In the genomic region with DNA sequence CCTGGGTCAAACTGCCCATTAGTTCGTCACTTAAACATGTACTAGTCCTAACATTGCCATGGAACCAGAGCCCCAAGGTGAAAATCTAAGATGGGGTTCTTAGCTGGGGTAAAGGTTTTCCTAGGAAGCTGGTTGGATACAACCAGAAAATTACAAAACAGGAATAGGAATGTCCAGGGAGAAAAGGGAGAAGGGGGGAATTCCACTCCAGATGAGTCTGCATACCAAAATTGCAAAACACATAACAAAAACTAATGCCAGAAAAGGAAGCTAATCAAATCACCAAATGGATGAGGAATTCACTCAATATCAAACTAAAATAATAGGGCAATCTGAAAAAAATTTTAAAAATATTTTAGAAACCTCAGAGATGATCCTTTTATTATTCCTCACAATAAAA, we compare ENCODE assay signal across 23 cellular contexts.
DNase-seq lines count a peak whose midpoint lies in the region; ATAC-seq, FAIRE-seq and TF ChIP-seq lines count a peak whose summit lies in the region.
"Had no signal": no experiment of that assay in that cellular context is flagged by ENCODE, and none has a peak within 500 bp of the region (broad histone marks: within the 10 kb centered on the region; RNA-seq: fewer than 3 reads in every experiment).

No MANE protein-coding gene starts in this region.

- H3K79me1 ChIP-seq in IMR-90 (ENCODE audit: low read depth in 1 of 2, low read length in 2 of 2) (no peaks in the 10 kb centered on the region), H1 (ENCODE audit: low read depth, low read length) (no peaks in the 10 kb centered on the region)

- POLR2A ChIA-PET in IMR-90 (lab: Charles Lee; ENCODE audit: unreplicated experiment) (no interaction called here), H1 (lab: Charles Lee; ENCODE audit: partially characterized antibody) (no interaction called here)

- H3K27me3 Mint-ChIP-seq in Calu3 (ENCODE audit: unreplicated experiment), result no peaks in the 10 kb centered on the region
- H3K27me3 Mint-ChIP-seq: CD4-positive, alpha-beta memory T cell had no signal

- no CpG with 5 or more reads among the region's 1 CpG for WGBS in IMR-90 (ENCODE audit: extremely low coverage in 2 of 2, insufficient read length in 1 of 2), 2 experiments
- WGBS in H1 (ENCODE audit: extremely low coverage in 1 of 2, insufficient coverage in 1 of 2, insufficient read length in 1 of 2, insufficient replicate concordance in 2 of 2, low coverage in 1 of 2, low lambda C conversion rate in 2 of 2, missing lambda C conversion rate in 1 of 2), 2 experiments, result 76% methylated on average over 1 of the region's 1 CpG; no CpG with 5 or more reads in 1 of the 2 experiments

- H2BK120ac ChIP-seq in IMR-90 (ENCODE audit: low read depth, low read length), result peak overlapping the region; percentile 53
- H2BK120ac ChIP-seq in H1 (replicated peaks; ENCODE audit: low read depth, low read length), result no peak overlapping the region

- H3K14ac ChIP-seq in IMR-90 (replicated peaks; ENCODE audit: low read depth, low read length), result 0 out of 2 replicates have a peak overlapping the region, but pooled peaks have one; percentile 21
- no peak overlapping the region for H3K14ac ChIP-seq in H1 (ENCODE audit: insufficient read length)

- TF ChIP-seq RAD21 in IMR-90 (IDR thresholded peaks at IDR 0.05; ENCODE audit: low read length) (no peak), H1 (IDR thresholded peaks at IDR 0.05 in 1 of 2, conservative IDR thresholded peaks at IDR 0.05 in 1 of 2; ENCODE audit: low read depth in 2 of 2, low read length in 2 of 2) (no peak)

- intact Hi-C loops in IMR-90 (cut with micrococcal nuclease), result no loop called here
- intact Hi-C loops in Calu3 (cut with micrococcal nuclease; ENCODE audit: unreplicated experiment), result no loop called here

- no peak for TF ChIP-seq POLR2A in IMR-90 (IDR thresholded peaks at IDR 0.05; ENCODE audit: low read depth, low read length)
- no peak for TF ChIP-seq POLR2A in H1 (IDR thresholded peaks at IDR 0.05; ENCODE audit: control extremely low read depth in 1 of 2, low read depth in 2 of 2, low read length in 2 of 2)

- H3K4me1 Mint-ChIP-seq in Calu3 (ENCODE audit: low read depth, unreplicated experiment), result peaks cover 42% of the 10 kb centered on the region
- H3K4me1 Mint-ChIP-seq: CD4-positive, alpha-beta memory T cell had no signal

- H3K9me3 Mint-ChIP-seq in Calu3 (ENCODE audit: low read depth, unreplicated experiment), result no peaks in the 10 kb centered on the region

- H3K4me2 ChIP-seq in IMR-90 (ENCODE audit: low read depth, low read length) (no peak overlapping the region; the same call in 1 of the 2 replicates), H1 (ENCODE audit: insufficient read depth in 1 of 2, low read depth in 2 of 2, low read length in 2 of 2) (no peak overlapping the region)
- H3K4me2 ChIP-seq: BLaER1 treated with 17β-estradiol and CSF1 and Interleukin-3, amounts not matched to agents 10 nM and 100 nM; KMS-11 had no signal

- H4K20me1 ChIP-seq in IMR-90 (ENCODE audit: insufficient read depth, low read length) (no peaks in the 10 kb centered on the region), H1 (replicated peaks in 1 of 2; ENCODE audit: control insufficient read depth in 1 of 2, insufficient read depth in 2 of 2, low read length in 2 of 2) (no peaks in the 10 kb centered on the region)
- H4K20me1 ChIP-seq: BLaER1 treated with 17β-estradiol and CSF1 and Interleukin-3, amounts not matched to agents 10 nM and 100 nM had no signal

- H3K4ac ChIP-seq in IMR-90 (ENCODE audit: low read depth, low read length) (peak overlapping the region; percentile 52; the same call in 1 of the 2 replicates), H1 (replicated peaks; ENCODE audit: insufficient read length, low read depth, low read length) (no peak overlapping the region)

- H3K27me3 ChIP-seq in IMR-90 (ENCODE audit: control insufficient read depth, insufficient read depth, low read length), result no peaks in the 10 kb centered on the region
- no peaks in the 10 kb centered on the region for H3K27me3 ChIP-seq in H1 (replicated peaks in 1 of 4; ENCODE audit: control insufficient read depth in 3 of 4, extremely low read depth in 1 of 4, insufficient read depth in 3 of 4, low read length in 3 of 4)
- H3K27me3 ChIP-seq: BLaER1 treated with 17β-estradiol and CSF1 and Interleukin-3, amounts not matched to agents 10 nM and 100 nM had no signal

- no TSS peak for BruUV-seq in IMR-90 (replicated peaks; lab: Mats Ljungman, UMichigan)
- BruUV-seq in Calu3 (replicated peaks; lab: Mats Ljungman, UMichigan), result no TSS peak

- H3K27ac ChIP-seq in IMR-90 (ENCODE audit: insufficient read depth, low read length) (peak overlapping the region; percentile 29; the same call in 1 of the 2 replicates), H1 (ENCODE audit: low read depth, low read length) (no peak overlapping the region)
- H3K27ac ChIP-seq: BLaER1 treated with 17β-estradiol and CSF1 and Interleukin-3, amounts not matched to agents 10 nM and 100 nM; GM23248; KMS-11 had no signal

- H3K23ac ChIP-seq in IMR-90 (ENCODE audit: low read depth, low read length) (no peak overlapping the region), H1 (ENCODE audit: insufficient read length) (no peak overlapping the region)

- H3K36me3 ChIP-seq in IMR-90 (ENCODE audit: control insufficient read depth, insufficient read depth, low read length), result no peaks in the 10 kb centered on the region
- no peaks in the 10 kb centered on the region for H3K36me3 ChIP-seq in H1 (ENCODE audit: control insufficient read depth in 2 of 4, insufficient read depth in 4 of 4, low read length in 3 of 4)
- H3K36me3 ChIP-seq: BLaER1 treated with 17β-estradiol and CSF1 and Interleukin-3, amounts not matched to agents 10 nM and 100 nM; HAP-1 had no signal

- H4K5ac ChIP-seq in IMR-90 (ENCODE audit: low read depth, low read length) (peak overlapping the region; percentile 44; the same call in 1 of the 2 replicates), H1 (ENCODE audit: insufficient read length, low read depth, low read length) (no peak overlapping the region)

- no peak overlapping the region for H3K4me3 Mint-ChIP-seq in Calu3 (ENCODE audit: low read depth, unreplicated experiment)
- H3K4me3 Mint-ChIP-seq: CD4-positive, alpha-beta memory T cell had no signal

- no peaks in the 10 kb centered on the region for H3K36me3 Mint-ChIP-seq in Calu3 (ENCODE audit: insufficient read depth, unreplicated experiment)
- H3K36me3 Mint-ChIP-seq: CD4-positive, alpha-beta memory T cell had no signal

- H3K9me3 ChIP-seq in IMR-90 (ENCODE audit: control insufficient read depth, insufficient read depth, low read length), result no peaks in the 10 kb centered on the region
- no peaks in the 10 kb centered on the region for H3K9me3 ChIP-seq in H1 (ENCODE audit: insufficient read depth in 2 of 2, low read depth in 1 of 2, low read length in 1 of 2)
- H3K9me3 ChIP-seq: BLaER1 treated with 17β-estradiol and CSF1 and Interleukin-3, amounts not matched to agents 10 nM and 100 nM; Caco-2; HAP-1 had no signal

- H2BK5ac ChIP-seq in IMR-90 (ENCODE audit: low read depth, low read length, poor library complexity, severe bottlenecking) (no peak overlapping the region), H1 (ENCODE audit: low read depth, low read length) (no peak overlapping the region)

- no peak overlapping the region for H2BK12ac ChIP-seq in H1 (ENCODE audit: low read depth, low read length)

- no peak for TF ChIP-seq CTCF in IMR-90 (conservative IDR thresholded peaks at IDR 0.05; ENCODE audit: low read depth, low read length)
- no peak for TF ChIP-seq CTCF in H1 (IDR thresholded peaks at IDR 0.05; ENCODE audit: control extremely low read depth in 1 of 3, insufficient read depth in 1 of 3, low read depth in 1 of 3, low read length in 3 of 3)
- no peak for TF ChIP-seq CTCF in Calu3 (IDR thresholded peaks at IDR 0.05; ENCODE audit: unreplicated experiment)

- FAIRE-seq in H1 (lab: Jason Lieb, UNC), result no peak
- FAIRE-seq: GM12892, HTR-8/SVneo had no signal

- no peak overlapping the region for H4K91ac ChIP-seq in IMR-90 (ENCODE audit: insufficient read depth, low read depth, low read length)
- H4K91ac ChIP-seq in H1 (replicated peaks; ENCODE audit: insufficient read length, low read length), result no peak overlapping the region

- H2BK15ac ChIP-seq in IMR-90 (ENCODE audit: low read depth, low read length), result peak overlapping the region; percentile 74; the same call in 1 of the 3 replicates
- H2BK15ac ChIP-seq in H1 (ENCODE audit: low read length), result no peak overlapping the region

- H3K56ac ChIP-seq in IMR-90 (ENCODE audit: extremely low read depth, insufficient read depth, low read length) (no peak overlapping the region), H1 (replicated peaks; ENCODE audit: insufficient read length, low read depth, low read length) (no peak overlapping the region)

- no peak overlapping the region for H3K27ac Mint-ChIP-seq in Calu3 (ENCODE audit: unreplicated experiment)

- H3K9me1 ChIP-seq in IMR-90 (ENCODE audit: insufficient read depth, low read length), result no peaks in the 10 kb centered on the region; the same call in 1 of the 2 replicates

- H2AK5ac ChIP-seq in IMR-90 (ENCODE audit: low read depth, low read length) (no peak overlapping the region), H1 (ENCODE audit: low read depth, low read length) (no peak overlapping the region)

- DNase-seq in IMR-90 (peak; percentile 11), H1 (ENCODE audit: low read depth in 1 of 2, low spot score in 2 of 2) (no peak), iris pigment epithelial cell (ENCODE audit: low read depth) (peak; percentile 9), Calu3 (no peak)
- DNase-seq in stimulated activated CD4-positive, alpha-beta T cell treated with anti-CD3 and anti-CD28 coated beads, Interleukin-2, amount 100 ng/mL, for 48 hours, result no peak
- DNase-seq: Caco-2; CD4-positive, alpha-beta memory T cell; DND-41; GM23248; NCI-H1092 treated with DMSO at 0.1 percent for 48 hours; NCI-H1436 treated with DMSO at 0.1 percent for 48 hours; NCI-H2029; NCI-H345; NCI-H524 treated with DMSO at 0.1 percent for 48 hours; OCI-M1; Right ventricle myocardium superior had no signal

- H2AK9ac ChIP-seq in IMR-90 (replicated peaks; ENCODE audit: low read depth, low read length, poor library complexity), result no peak overlapping the region

- no peak overlapping the region for H3K9ac ChIP-seq in IMR-90 (ENCODE audit: low read depth, low read length)
- H3K9ac ChIP-seq in H1 (replicated peaks in 1 of 4; ENCODE audit: extremely low read depth in 1 of 4, low read depth in 3 of 4, low read length in 3 of 4), result no peak overlapping the region
- H3K9ac ChIP-seq: BLaER1 treated with 17β-estradiol and CSF1 and Interleukin-3, amounts not matched to agents 10 nM and 100 nM; GM23248; KMS-11 had no signal

- H2AFZ ChIP-seq in IMR-90 (replicated peaks; ENCODE audit: low read length, poor library complexity) (no peak overlapping the region), H1 (ENCODE audit: low read length) (0 out of 2 replicates have a peak overlapping the region, but pooled peaks have one; percentile 63)
- H2AFZ ChIP-seq: GM23248 had no signal

- CTCF ChIA-PET in IMR-90 (lab: Yijun Ruan, JAX) (interaction anchor here (0.7 to 1.2 kb wide), 2 partner anchors 9 to 19 kb away, joined by 3 to 5 read pairs; no protein-coding TSS in a partner anchor), H1 (lab: Charles Lee; ENCODE audit: partially characterized antibody) (interaction anchor here (1.4 kb wide), 1 partner anchor 9 kb away, joined by 4 read pairs; no protein-coding TSS in a partner anchor), Calu3 (lab: Charles Lee) (interaction anchor here (0.6 kb wide), 1 partner anchor 16 kb away, joined by 7 read pairs; no protein-coding TSS in a partner anchor)

- ATAC-seq in IMR-90 (ENCODE audit: low read depth), result peak; percentile 49; the same call in 1 of the 2 replicates
- ATAC-seq in HG02852 (IDR thresholded peaks at IDR 0.05; ENCODE audit: unreplicated experiment), result no peak
- no peak for ATAC-seq in GM21529 (IDR thresholded peaks at IDR 0.05; ENCODE audit: unreplicated experiment)

- peak overlapping the region in 1 of 2 experiments; percentile 53; a peak in 1 of 4 replicates for H4K8ac ChIP-seq in IMR-90 (ENCODE audit: low read depth in 2 of 2, low read length in 2 of 2)
- no peak overlapping the region for H4K8ac ChIP-seq in H1 (ENCODE audit: extremely low read depth, insufficient read depth, low read length)

- dilution Hi-C loops in IMR-90 (cut with HindIII; ENCODE audit: low sequenced_read_pairs, unreplicated experiment), result no loop called here

- H3K23me2 ChIP-seq in H1 (ENCODE audit: low read depth, low read length), result no peaks in the 10 kb centered on the region

- H3K79me2 ChIP-seq in H1 (ENCODE audit: control insufficient read depth in 1 of 2, insufficient read depth in 2 of 2, low read length in 2 of 2), result no peaks in the 10 kb centered on the region

- H2BK20ac ChIP-seq in IMR-90 (ENCODE audit: low read depth, low read length), result peak overlapping the region; percentile 43; the same call in 1 of the 2 replicates
- no peak overlapping the region for H2BK20ac ChIP-seq in H1 (ENCODE audit: low read length)

- no peak overlapping the region for H3K4me3 ChIP-seq in IMR-90 (ENCODE audit: insufficient read depth, low read depth, low read length)
- H3K4me3 ChIP-seq in H1 (ENCODE audit: extremely low read depth in 1 of 4, insufficient read depth in 2 of 4, low read depth in 3 of 4, low read length in 4 of 4), result no peak overlapping the region
- H3K4me3 ChIP-seq: BLaER1 treated with 17β-estradiol and CSF1 and Interleukin-3, amounts not matched to agents 10 nM and 100 nM; GM23248; HAP-1 had no signal

- H3K4me1 ChIP-seq in IMR-90 (ENCODE audit: control insufficient read depth, insufficient read depth, low read length) (peaks cover 2% of the 10 kb centered on the region; the same call in 1 of the 2 replicates), H1 (replicated peaks in 1 of 4; ENCODE audit: control insufficient read depth in 3 of 4, insufficient read depth in 4 of 4, low read length in 3 of 4) (peaks cover 0 to 5% (median under 1%) of the 10 kb centered on the region in 4 experiments; a peak in 1 of 7 replicates)
- H3K4me1 ChIP-seq: BLaER1 treated with 17β-estradiol and CSF1 and Interleukin-3, amounts not matched to agents 10 nM and 100 nM; Caco-2 had no signal

- TF ChIP-seq EP300 in H1 (IDR thresholded peaks at IDR 0.05; ENCODE audit: borderline replicate concordance in 1 of 2, low read depth in 2 of 2, low read length in 2 of 2), result no peak

- H3K18ac ChIP-seq in IMR-90 (ENCODE audit: low read depth, low read length) (peak overlapping the region; percentile 24; the same call in 1 of the 2 replicates), H1 (ENCODE audit: extremely low read depth, low read length) (no peak overlapping the region)

- in situ Hi-C loops in IMR-90 (cut with MboI; ENCODE audit: low sequenced_read_pairs), result no loop called here

Comparison
In these comparisons a context has a peak if more than half of its experiments do, and no peak if none do; other contexts are left out.
1. DNase-seq: peak in IMR-90 (single experiment) and iris pigment epithelial cell (single experiment); none in H1 (0 of 2), stimulated activated CD4-positive, alpha-beta T cell treated with anti-CD3 and anti-CD28 coated beads, Interleukin-2, amount 100 ng/mL, for 48 hours (0 of 2) and Calu3 (single experiment).